9 cellular contexts compared by ENCODE assay signal in genomic region chr3:30475038-30475808, GRCh38.
A peak's percentile ranks its signal among the peaks of the same experiment; 100 is the strongest.
DNase-seq lines count a peak whose midpoint lies in the region; ATAC-seq and TF ChIP-seq lines count a peak whose summit lies in the region.
"Had no signal": no experiment of that assay in that cellular context is flagged by ENCODE, and none has a peak within 500 bp of the region (broad histone marks: within the 10 kb centered on the region; RNA-seq: fewer than 3 reads in every experiment).

No MANE protein-coding gene starts in this region.

- H3K4me3 Mint-ChIP-seq in activated B cell treated with CpG ODN at 0.5 μM for 24 hours, result peak overlapping the region; percentile 54

- peaks cover 76% of the 10 kb centered on the region for H3K4me1 Mint-ChIP-seq in activated B cell treated with CpG ODN at 0.5 μM for 24 hours

- intact Hi-C loops in activated B cell treated with CpG ODN at 0.5 μM for 24 hours (cut with micrococcal nuclease) (loop anchor here (1.0 to 10.0 kb wide), 5 partner anchors 25 to 1060 kb away; partner anchors contain the start of genes STT3B and TGFBR2), thyroid gland (cut with DNase I) (no loop called here)

- peak overlapping the region; percentile 75 for H3K27ac Mint-ChIP-seq in activated B cell treated with CpG ODN at 0.5 μM for 24 hours

- no peak overlapping the region for H3K27ac ChIP-seq in thyroid gland

- TF ChIP-seq POLR2A in thyroid gland (IDR thresholded peaks at IDR 0.05), result no peak

- peak; percentile 27 for DNase-seq in activated CD8-positive, alpha-beta memory T cell treated with anti-CD3 and anti-CD28 coated beads, Interleukin-2, amount 50 U/mL, for 4 hours
- no peak for DNase-seq in activated CD8-positive, alpha-beta memory T cell treated with anti-CD3 and anti-CD28 coated beads, Interleukin-2, amount 50 U/mL, for 48 hours
- DNase-seq in activated B cell treated with CpG ODN at 0.5 μM for 24 hours (no peak), NCI-H510A (lab: John Stamatoyannopoulos, UW) (no peak), SIG-M5 treated with dmso at 0.1 percent for 504 hours (lab: John Stamatoyannopoulos, UW; ENCODE audit: unreplicated experiment) (no peak), thyroid gland (no peak)
- peak in 2 of 3 experiments; percentile 1 to 4 for DNase-seq in stimulated activated CD4-positive, alpha-beta T cell treated with anti-CD3 and anti-CD28 coated beads, TNF-alpha, amount 100 ng/mL, for 24 hours (ENCODE audit: low read depth in 3 of 3)
- DNase-seq: spleen had no signal

- H3K4me1 ChIP-seq in thyroid gland, result peaks cover 0 to 6% of the 10 kb centered on the region in 2 donors

- no peaks in the 10 kb centered on the region for H3K9me3 ChIP-seq in thyroid gland
- H3K9me3 ChIP-seq: spleen had no signal

- no peak overlapping the region for H3K4me3 ChIP-seq in thyroid gland (replicated peaks in 1 of 3)
- H3K4me3 ChIP-seq: spleen had no signal

- peaks cover 5% of the 10 kb centered on the region for H3K9me3 Mint-ChIP-seq in activated B cell treated with CpG ODN at 0.5 μM for 24 hours

- 97% methylated on average over 5 of the region's 5 CpGs for WGBS in thyroid gland, 2 donors

- peaks cover 2% of the 10 kb centered on the region for H3K36me3 Mint-ChIP-seq in activated B cell treated with CpG ODN at 0.5 μM for 24 hours (ENCODE audit: low read depth)

- ATAC-seq in HG02678 (IDR thresholded peaks at IDR 0.05; ENCODE audit: unreplicated experiment) (peak; percentile 95), activated B cell treated with CpG ODN at 0.5 μM for 24 hours (ENCODE audit: low read depth) (peak; percentile 94)

- CTCF ChIA-PET in activated B cell treated with CpG ODN at 0.5 μM for 24 hours (lab: Charles Lee), result interaction anchor here (0.9 to 1.4 kb wide), 5 partner anchors 13 to 156 kb away, joined by 3 to 4 read pairs (median 3); no protein-coding TSS in a partner anchor

- POLR2A ChIA-PET in activated B cell treated with CpG ODN at 0.5 μM for 24 hours (lab: Charles Lee), result interaction anchor here (0.6 to 2.5 kb wide), 8 partner anchors 25 to 1359 kb away, joined by 3 to 14 read pairs (median 6); partner anchors contain the start of gene TGFBR2

- no peaks in the 10 kb centered on the region for H3K27me3 ChIP-seq in thyroid gland
- H3K27me3 ChIP-seq: spleen had no signal

- TF ChIP-seq CTCF in activated B cell treated with CpG ODN at 0.5 μM for 24 hours (IDR thresholded peaks at IDR 0.05), result no peak
- no peak for TF ChIP-seq CTCF in thyroid gland (IDR thresholded peaks at IDR 0.05)

- no peaks in the 10 kb centered on the region for H3K27me3 Mint-ChIP-seq in activated B cell treated with CpG ODN at 0.5 μM for 24 hours

- no peaks in the 10 kb centered on the region for H3K36me3 ChIP-seq in thyroid gland
- H3K36me3 ChIP-seq: spleen had no signal

Comparison
In these comparisons a context has a peak if more than half of its experiments do, and no peak if none do; other contexts are left out.
1. DNase-seq: peak in activated CD8-positive, alpha-beta memory T cell treated with anti-CD3 and anti-CD28 coated beads, Interleukin-2, amount 50 U/mL, for 4 hours (single experiment) and stimulated activated CD4-positive, alpha-beta T cell treated with anti-CD3 and anti-CD28 coated beads, TNF-alpha, amount 100 ng/mL, for 24 hours (2 of 3); none in activated CD8-positive, alpha-beta memory T cell treated with anti-CD3 and anti-CD28 coated beads, Interleukin-2, amount 50 U/mL, for 48 hours (single experiment), activated B cell treated with CpG ODN at 0.5 μM for 24 hours (single experiment), NCI-H510A (single experiment), SIG-M5 treated with dmso at 0.1 percent for 504 hours (single experiment) and thyroid gland (0 of 2).